1 cellular context compared by ENCODE assay signal in the genomic region with DNA sequence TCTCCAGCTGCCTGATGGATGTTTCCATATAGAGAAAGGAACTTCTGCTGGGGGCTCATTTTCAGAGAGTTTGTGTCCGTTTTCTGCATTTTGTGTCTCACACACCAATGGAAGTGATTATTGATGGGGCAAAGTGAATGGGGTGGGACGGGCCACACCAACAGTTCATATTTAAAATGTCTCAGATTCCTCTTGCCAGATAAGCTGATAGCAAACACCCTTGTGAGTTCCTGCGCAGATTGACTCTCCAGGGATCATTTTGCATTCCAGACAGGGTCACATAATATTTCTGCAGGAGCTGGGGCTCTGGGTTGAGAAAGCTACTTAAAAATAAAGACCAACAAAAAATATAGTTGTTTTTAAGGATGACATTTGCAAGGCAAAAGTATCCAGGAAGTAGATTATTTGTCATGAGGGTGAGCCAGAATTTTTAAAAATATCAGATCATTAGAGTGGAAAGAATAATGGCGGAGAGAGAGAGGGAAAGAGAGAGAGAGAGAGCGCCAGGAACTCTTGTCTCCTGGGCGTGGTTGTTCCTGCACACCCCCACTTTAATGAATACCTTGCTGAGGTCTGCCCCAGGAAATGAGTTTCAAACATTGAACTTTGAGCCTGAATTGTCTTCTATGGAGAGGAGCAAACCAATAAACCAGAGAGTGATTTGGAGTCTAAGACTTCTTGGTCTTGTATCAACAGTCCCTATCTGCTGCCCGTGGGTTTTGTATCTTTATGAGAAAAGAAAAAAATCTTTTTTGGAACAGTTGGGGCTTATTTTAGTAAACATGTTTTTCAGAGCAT.
TF ChIP-seq lines count a peak whose summit lies in the region.

No MANE protein-coding gene starts in this region.

TF ChIP-seq in IMR-90, 13 proteins besides CTCF, POLR2A, EP300 and RAD21:
- TF ChIP-seq USF2 (IDR thresholded peaks at IDR 0.05; ENCODE audit: low read depth, low read length): no peak
- TF ChIP-seq CEBPB (IDR thresholded peaks at IDR 0.05; ENCODE audit: low read depth, low read length): no peak
- no peak for TF ChIP-seq NFE2L2 (IDR thresholded peaks at IDR 0.05; ENCODE audit: low read depth, low read length)
- TF ChIP-seq RCOR1 (IDR thresholded peaks at IDR 0.05; ENCODE audit: insufficient replicate concordance, low read length): no peak
- no peak for TF ChIP-seq BHLHE40 (IDR thresholded peaks at IDR 0.05; ENCODE audit: low read depth, low read length)
- TF ChIP-seq ELK1 (IDR thresholded peaks at IDR 0.05; ENCODE audit: borderline replicate concordance, low read depth, low read length): no peak
- no peak for TF ChIP-seq RFX5 (IDR thresholded peaks at IDR 0.05; ENCODE audit: low read depth, low read length)
- TF ChIP-seq MAZ (IDR thresholded peaks at IDR 0.05; ENCODE audit: borderline replicate concordance, low read depth, low read length): no peak
- no peak for TF ChIP-seq CHD1 (IDR thresholded peaks at IDR 0.05; ENCODE audit: low read depth, low read length)
- TF ChIP-seq MXI1 (IDR thresholded peaks at IDR 0.05; ENCODE audit: borderline replicate concordance, low read depth, low read length): no peak
- TF ChIP-seq SMC3 (IDR thresholded peaks at IDR 0.05; ENCODE audit: low read depth, low read length): no peak
- no peak for TF ChIP-seq MAFK (IDR thresholded peaks at IDR 0.05; ENCODE audit: low read depth, low read length)
- TF ChIP-seq FOS (IDR thresholded peaks at IDR 0.05; ENCODE audit: low read depth, low read length): no peak
TF ChIP-seq in IMR-90: peak in this region for 0.
